In the genomic region with DNA sequence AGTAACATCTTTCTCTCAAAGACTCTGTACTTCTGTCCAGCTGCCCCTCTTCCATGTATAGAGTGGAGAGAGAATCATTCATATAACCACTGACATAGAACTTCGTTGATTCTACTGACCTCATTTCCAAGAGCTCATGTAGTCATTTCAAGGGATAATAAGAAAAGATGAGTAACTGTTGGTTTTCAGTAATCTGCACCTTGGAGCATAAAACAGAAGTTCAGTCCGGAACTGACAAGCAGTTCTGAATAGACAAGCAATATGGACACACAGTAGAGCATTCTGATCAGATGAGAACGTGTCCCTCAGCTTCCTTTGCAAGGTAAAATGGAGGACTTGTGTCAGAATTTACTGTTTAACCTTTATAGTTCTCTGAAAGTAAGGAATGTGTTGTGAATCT, we compare ENCODE assay signal across 22 cellular contexts.
"Had no signal": no experiment of that assay in that cellular context is flagged by ENCODE, and none has a peak within 500 bp of the region (broad histone marks: within the 10 kb centered on the region; RNA-seq: fewer than 3 reads in every experiment).

No MANE protein-coding gene starts in this region.

- FAIRE-seq: islet of Langerhans, kidney, small intestine had no signal

- H3K4me3 ChIP-seq: left ventricle myocardium inferior, lung, ovary, sigmoid colon, stomach, testis, thyroid gland, transverse colon, upper lobe of left lung had no signal

- H3K9me3 ChIP-seq: left ventricle myocardium inferior, ovary, sigmoid colon, stomach, testis, thyroid gland, transverse colon, upper lobe of left lung had no signal

- H3K4me1 ChIP-seq: left ventricle myocardium inferior, sigmoid colon, stomach, testis, thyroid gland, upper lobe of left lung had no signal

- H3K27me3 ChIP-seq: ovary, sigmoid colon, stomach, testis, thyroid gland, transverse colon, upper lobe of left lung had no signal

- DNase-seq: hypothalamus; immature natural killer cell; kidney; left ventricle myocardium inferior; mesendoderm; naive thymus-derived CD4-positive, alpha-beta T cell; ovary; retina; right cardiac atrium; sigmoid colon; small intestine; stimulated activated CD4-positive, alpha-beta T cell treated with anti-CD3 and anti-CD28 coated beads, Interleukin-1b, Interleukin-23, amount 100 ng/mL, for 48 hours; stimulated activated CD4-positive, alpha-beta T cell treated with anti-CD3 and anti-CD28 coated beads, Interleukin-4, amount 100 ng/mL, for 1 hour; stimulated activated naive B cell treated with anti-CD40 and anti-IgM and Interleukin-4, amounts not matched to agents 10 μg/mL and 1 μg/mL and 100 μg/mL, for 72 hours; stimulated activated naive CD8-positive, alpha-beta T cell treated with anti-CD3 and anti-CD28 coated beads, Interleukin-15, Interleukin-2, amounts not matched to agents 100 U/mL and 50 U/mL, for 24 hours; stomach; testis; thyroid gland; transverse colon had no signal

- H3K36me3 ChIP-seq: left ventricle myocardium inferior, ovary, sigmoid colon, stomach, thyroid gland, transverse colon, upper lobe of left lung had no signal

- H3K27ac ChIP-seq: left ventricle myocardium inferior, ovary, sigmoid colon, stomach, testis, thyroid gland, transverse colon, upper lobe of left lung had no signal
